ENCODE assay signal across 11 cellular contexts in the genomic region with DNA sequence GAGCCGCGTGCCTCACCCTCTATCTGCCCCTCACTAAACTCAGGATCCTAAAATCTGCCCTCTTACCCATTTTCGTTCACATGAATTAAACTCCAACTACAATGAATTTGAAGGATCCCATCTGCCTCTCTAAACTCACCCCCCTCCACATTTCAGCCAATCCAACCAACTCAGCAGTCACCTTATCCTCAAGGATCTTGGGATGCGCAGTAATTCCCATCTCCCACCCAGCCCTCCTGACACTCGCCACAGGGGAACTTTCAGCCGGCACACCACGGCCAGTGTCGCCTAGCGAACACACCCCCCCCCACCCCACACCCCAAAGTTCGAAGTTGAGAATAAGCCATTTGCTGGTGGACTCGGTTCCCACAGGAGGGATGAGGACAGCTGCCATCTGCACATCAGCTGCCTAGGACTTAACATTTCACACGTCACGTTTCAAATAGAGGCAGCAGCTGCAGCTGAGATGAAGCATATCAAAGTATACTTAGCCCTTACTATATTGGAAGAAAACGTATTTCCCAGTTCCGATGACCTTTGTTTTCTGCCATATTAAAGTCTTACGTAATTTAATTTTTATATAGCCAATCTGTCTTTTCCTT. TPM values are rescaled to one million over a fixed set of nuclear protein-coding genes. Genes with fewer than 3 reads are reported as not detected.
A peak's percentile ranks its signal among the peaks of the same experiment; 100 is the strongest.
DNase-seq lines count a peak whose midpoint lies in the region; ATAC-seq and TF ChIP-seq lines count a peak whose summit lies in the region.
"Had no signal": no experiment of that assay in that cellular context is flagged by ENCODE, and none has a peak within 500 bp of the region (broad histone marks: within the 10 kb centered on the region; RNA-seq: fewer than 3 reads in every experiment).

No MANE protein-coding gene starts in this region.

- H3K27me3 Mint-ChIP-seq in Calu3 (ENCODE audit: unreplicated experiment) (no peaks in the 10 kb centered on the region), brain (no peaks in the 10 kb centered on the region)
- H3K27me3 Mint-ChIP-seq: activated naive CD8-positive, alpha-beta T cell had no signal

- H3K4me1 Mint-ChIP-seq in Calu3 (ENCODE audit: low read depth, unreplicated experiment) (peaks cover 37% of the 10 kb centered on the region), brain (peaks cover 95% of the 10 kb centered on the region)

- H3K27me3 ChIP-seq in neutrophil, result no peaks in the 10 kb centered on the region

- H3K4me1 ChIP-seq in neutrophil (ENCODE audit: control insufficient read depth in 1 of 2, insufficient read depth in 1 of 2, low read depth in 1 of 2, low read length in 1 of 2), result peaks cover 19 to 28% of the 10 kb centered on the region in 2 experiments

- peak overlapping the region; percentile 64 for H3K27ac ChIP-seq in neutrophil

- no peaks in the 10 kb centered on the region for H3K9me3 ChIP-seq in neutrophil

- TF ChIP-seq CTCF in Calu3 (IDR thresholded peaks at IDR 0.05; ENCODE audit: unreplicated experiment) (no peak), brain (conservative IDR thresholded peaks at IDR 0.05) (no peak), neutrophil (IDR thresholded peaks at IDR 0.05) (no peak)

- DNase-seq in Calu3 (no peak), NCI-H2107 (lab: John Stamatoyannopoulos, UW) (peak; percentile 34), HT-29 (ENCODE audit: low spot score) (no peak), G401 (ENCODE audit: low spot score) (no peak)
- DNase-seq: activated CD4-positive, alpha-beta T cell treated with anti-CD3 and anti-CD28 coated beads, Interleukin-2, amount 50 U/mL, for 48 hours; NCI-H2227 treated with DMSO at 0.1 percent for 48 hours had no signal

- no peak overlapping the region for H3K4me3 ChIP-seq in neutrophil (ENCODE audit: low read depth in 1 of 2, low read length in 1 of 2)

- BruUV-seq in Calu3 (replicated peaks; lab: Mats Ljungman, UMichigan), result no TSS peak

- H3K9me3 Mint-ChIP-seq in Calu3 (ENCODE audit: low read depth, unreplicated experiment) (no peaks in the 10 kb centered on the region), brain (peaks cover 0 to 2% (median 0%) of the 10 kb centered on the region in 5 experiments)

- intact Hi-C loops in Calu3 (cut with micrococcal nuclease; ENCODE audit: unreplicated experiment), result no loop called here

- H3K27ac Mint-ChIP-seq in Calu3 (ENCODE audit: unreplicated experiment) (peak overlapping the region; percentile 21), brain (peak overlapping the region; percentile 26 to 95 (median 59))
- H3K27ac Mint-ChIP-seq: activated naive CD8-positive, alpha-beta T cell had no signal

- CTCF ChIA-PET in Calu3 (lab: Charles Lee), result no interaction called here

- in situ Hi-C loops in G401 (cut with HindIII; ENCODE audit: low sequenced_read_pairs), result no loop called here

- H3K4me3 Mint-ChIP-seq in Calu3 (ENCODE audit: low read depth, unreplicated experiment), result no peak overlapping the region
- peak overlapping the region in 1 of 5 experiments; percentile 12 for H3K4me3 Mint-ChIP-seq in brain
- H3K4me3 Mint-ChIP-seq: activated naive CD8-positive, alpha-beta T cell had no signal

- no peak for ATAC-seq in HG03521 (IDR thresholded peaks at IDR 0.05; ENCODE audit: unreplicated experiment)
- no peak for ATAC-seq in HG02798 (IDR thresholded peaks at IDR 0.05; ENCODE audit: poor library complexity, unreplicated experiment)

- H3K36me3 Mint-ChIP-seq in Calu3 (ENCODE audit: insufficient read depth, unreplicated experiment) (peaks cover 64% of the 10 kb centered on the region), brain (peaks cover 26% of the 10 kb centered on the region)

- H3K36me3 ChIP-seq in neutrophil, result peaks cover 21% of the 10 kb centered on the region

RNA-seq across cellular contexts. Expression of gene SELPLG, which starts 8.7 kb away (rescaled TPM):
- 0.54 and 0.76 TPM in 2 replicates for total RNA-seq in Calu3 (2022)
- 8.1 TPM for polyA plus RNA-seq in brain (ENCODE audit: insufficient read depth, low read depth, low replicate concordance)
- not detected in 2 replicates for total RNA-seq in HT-29 (2014; rRNA removed; shearing (Covaris generic))
- 0.74 and 1.1 TPM in 2 replicates for total RNA-seq in G401 (2014; rRNA removed; shearing (Covaris generic))

RNA-seq across cellular contexts. Expression of gene TMEM119, which starts 44.5 kb away (rescaled TPM):
- total RNA-seq in Calu3 (2022), result not detected in 2 replicates
- polyA plus RNA-seq in brain (ENCODE audit: insufficient read depth, low read depth, low replicate concordance), result 4.6 TPM
- not detected in 2 replicates for total RNA-seq in HT-29 (2014; rRNA removed; shearing (Covaris generic))
- total RNA-seq in G401 (2014; rRNA removed; shearing (Covaris generic)), result 0.58 and 7.3 TPM in 2 replicates
